Comparison of ENCODE assay signal across 8 cellular contexts in the genomic region with DNA sequence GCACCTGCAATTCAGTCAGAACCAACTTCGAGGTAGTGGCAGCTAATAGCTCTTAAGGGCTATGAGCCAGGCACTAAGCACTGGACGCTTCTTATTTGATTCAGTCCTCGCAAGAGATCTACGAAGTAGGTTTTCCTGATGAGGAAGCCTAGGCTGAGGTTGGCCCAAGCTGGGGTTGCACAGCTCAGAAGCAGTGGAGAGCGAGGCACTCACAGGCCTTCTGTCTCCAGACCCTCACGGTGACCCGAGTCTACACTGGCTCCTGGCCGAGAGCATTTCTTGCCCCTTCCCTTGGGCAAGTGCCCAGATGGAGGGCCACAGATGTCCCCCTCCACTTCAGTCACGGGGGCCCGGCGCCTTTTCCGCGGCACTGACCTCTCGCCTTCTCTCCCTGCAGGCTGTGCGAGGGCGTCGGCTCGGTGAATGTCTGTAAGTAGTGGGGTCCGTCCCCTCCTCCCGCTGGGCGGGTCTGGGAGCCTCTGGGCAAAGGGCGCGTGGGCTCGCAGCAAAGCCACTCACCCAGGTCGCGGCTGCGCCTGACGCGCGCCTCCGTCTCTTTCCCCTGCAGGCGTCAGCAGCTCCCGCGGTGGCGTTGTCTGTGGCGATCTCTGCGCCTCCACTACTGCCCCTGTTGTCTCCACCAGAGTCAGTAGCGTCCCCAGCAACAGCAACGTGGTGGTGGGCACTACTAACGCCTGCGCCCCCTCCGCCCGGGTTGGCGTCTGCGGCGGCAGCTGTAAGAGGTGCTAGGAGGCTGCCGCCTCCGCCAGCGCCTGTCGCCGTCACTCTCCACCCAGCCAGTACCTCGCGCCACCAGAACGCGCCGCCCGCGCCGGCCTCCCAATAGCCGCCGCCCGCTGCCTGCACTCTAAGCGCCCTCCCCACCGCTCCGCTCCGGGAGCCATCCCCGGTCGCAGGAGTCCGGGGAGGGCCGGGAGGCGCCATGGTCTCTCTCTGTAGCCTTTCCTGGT. TPM values are rescaled to one million over a fixed set of nuclear protein-coding genes. Genes with fewer than 3 reads are reported as not detected.
DNase-seq lines count a peak whose midpoint lies in the region; ATAC-seq, FAIRE-seq and TF ChIP-seq lines count a peak whose summit lies in the region.

No MANE protein-coding gene starts in this region.

- no peaks in the 10 kb centered on the region for H4K20me1 ChIP-seq in H1 (replicated peaks in 1 of 2; ENCODE audit: control insufficient read depth in 1 of 2, insufficient read depth in 2 of 2, low read length in 2 of 2)
- no peaks in the 10 kb centered on the region; the same call in 1 of the 2 replicates for H4K20me1 ChIP-seq in OCI-LY7 (ENCODE audit: insufficient read depth, low read length)

- 11% methylated on average over 66 of the region's 71 CpGs; no CpG with 5 or more reads in 1 of the 2 experiments for WGBS in H1 (ENCODE audit: extremely low coverage in 1 of 2, insufficient coverage in 1 of 2, insufficient read length in 1 of 2, insufficient replicate concordance in 2 of 2, low coverage in 1 of 2, low lambda C conversion rate in 2 of 2, missing lambda C conversion rate in 1 of 2), 2 experiments

- H3K36me3 ChIP-seq in H1 (ENCODE audit: control insufficient read depth in 2 of 4, insufficient read depth in 4 of 4, low read length in 3 of 4), result no peaks in the 10 kb centered on the region
- H3K36me3 ChIP-seq in OCI-LY7 (ENCODE audit: insufficient read depth, low read length), result no peaks in the 10 kb centered on the region

- no peak for ATAC-seq in HG03439 (IDR thresholded peaks at IDR 0.05; ENCODE audit: unreplicated experiment)

- no peaks in the 10 kb centered on the region for H3K9me2 ChIP-seq in OCI-LY7 (ENCODE audit: insufficient read depth, low read length)

- H3K14ac ChIP-seq in H1 (ENCODE audit: insufficient read length), result no peak overlapping the region

- H3K9ac ChIP-seq in H1 (replicated peaks in 1 of 4; ENCODE audit: extremely low read depth in 1 of 4, low read depth in 3 of 4, low read length in 3 of 4), result peak overlapping the region in 2 of 4 experiments; percentile 34 to 53; a peak in 2 of 7 replicates

- no peak for TF ChIP-seq EP300 in H1 (IDR thresholded peaks at IDR 0.05; ENCODE audit: borderline replicate concordance in 1 of 2, low read depth in 2 of 2, low read length in 2 of 2)

- peak overlapping the region; percentile 73; the same call in 1 of the 2 replicates for H3K18ac ChIP-seq in H1 (ENCODE audit: extremely low read depth, low read length)

- H3K79me2 ChIP-seq in H1 (ENCODE audit: control insufficient read depth in 1 of 2, insufficient read depth in 2 of 2, low read length in 2 of 2), result no peaks in the 10 kb centered on the region
- no peaks in the 10 kb centered on the region for H3K79me2 ChIP-seq in OCI-LY7 (ENCODE audit: insufficient read depth, low read depth, low read length)

- H3K4me2 ChIP-seq in H1 (ENCODE audit: insufficient read depth in 1 of 2, low read depth in 2 of 2, low read length in 2 of 2), result peak overlapping the region; percentile 68 to 97
- no peak overlapping the region for H3K4me2 ChIP-seq in OCI-LY7 (ENCODE audit: low read length)

- no peak overlapping the region for H3K27ac ChIP-seq in H1 (ENCODE audit: low read depth, low read length)
- no peak overlapping the region for H3K27ac ChIP-seq in OCI-LY7 (ENCODE audit: low read depth, low read length, poor library complexity, severe bottlenecking)

- peaks cover 0 to 4% (median 0%) of the 10 kb centered on the region in 4 experiments; a peak in 1 of 7 replicates for H3K4me1 ChIP-seq in H1 (replicated peaks in 1 of 4; ENCODE audit: control insufficient read depth in 3 of 4, insufficient read depth in 4 of 4, low read length in 3 of 4)
- H3K4me1 ChIP-seq in OCI-LY7 (ENCODE audit: insufficient read depth, low read length, poor library complexity, severe bottlenecking), result peaks cover 7% of the 10 kb centered on the region

- no peak overlapping the region for H2BK5ac ChIP-seq in H1 (ENCODE audit: low read depth, low read length)

- BruUV-seq in OCI-LY7 (replicated peaks; lab: Mats Ljungman, UMichigan), result no TSS peak

- H4K5ac ChIP-seq in H1 (ENCODE audit: insufficient read length, low read depth, low read length), result peak overlapping the region; percentile 12

- H2BK15ac ChIP-seq in H1 (ENCODE audit: low read length), result peak overlapping the region; percentile 88; the same call in 1 of the 2 replicates

- no peaks in the 10 kb centered on the region for H3K9me3 ChIP-seq in H1 (ENCODE audit: insufficient read depth in 2 of 2, low read depth in 1 of 2, low read length in 1 of 2)
- H3K9me3 ChIP-seq in OCI-LY7 (ENCODE audit: low read length), result no peaks in the 10 kb centered on the region

- H2BK12ac ChIP-seq in H1 (ENCODE audit: low read depth, low read length), result peak overlapping the region; percentile 68; the same call in 1 of the 2 replicates

- H3K56ac ChIP-seq in H1 (replicated peaks; ENCODE audit: insufficient read length, low read depth, low read length), result peak overlapping the region; percentile 27

- H3K79me1 ChIP-seq in H1 (ENCODE audit: low read depth, low read length), result no peaks in the 10 kb centered on the region

- DNase-seq in AML-193 (lab: John Stamatoyannopoulos, UW) (peak; percentile 7 to 40), HT-29 (ENCODE audit: low spot score) (peak; percentile 80), H1 (ENCODE audit: low read depth in 1 of 2, low spot score in 2 of 2) (peak; percentile 23 to 83), medulla oblongata (ENCODE audit: extremely low spot score) (peak; percentile 46), OCI-LY7 (ENCODE audit: low spot score) (no peak)
- DNase-seq in stimulated activated CD8-positive, alpha-beta memory T cell treated with anti-CD3 and anti-CD28 coated beads, Interleukin-7, amount 100 ng/mL, for 48 hours (ENCODE audit: extremely low read depth in 1 of 2, low read depth in 1 of 2), result peak; percentile 18 to 33

- H3K23ac ChIP-seq in H1 (ENCODE audit: insufficient read length), result no peak overlapping the region

- FAIRE-seq in H1 (lab: Jason Lieb, UNC), result no peak

- intact Hi-C loops in OCI-LY7 (cut with micrococcal nuclease; ENCODE audit: unreplicated experiment), result no loop called here

- POLR2A ChIA-PET in H1 (lab: Charles Lee; ENCODE audit: partially characterized antibody), result interaction anchor here (0.8 to 1.3 kb wide), 3 partner anchors 13 to 86 kb away, joined by 3 read pairs; a partner anchor contains a TSS
- POLR2A ChIA-PET in OCI-LY7 (lab: Charles Lee), result interaction anchor here (0.6 kb wide), 1 partner anchor 586 kb away, joined by 3 read pairs; no protein-coding TSS in a partner anchor

- no peak overlapping the region for H2BK120ac ChIP-seq in H1 (replicated peaks; ENCODE audit: low read depth, low read length)

- TF ChIP-seq POLR2A in H1 (IDR thresholded peaks at IDR 0.05; ENCODE audit: control extremely low read depth in 1 of 2, low read depth in 2 of 2, low read length in 2 of 2), result no peak

- H4K8ac ChIP-seq in H1 (ENCODE audit: extremely low read depth, insufficient read depth, low read length), result peak overlapping the region; percentile 53

- TF ChIP-seq CTCF in WI38 (IDR thresholded peaks at IDR 0.05; ENCODE audit: low read depth, low read length), result no peak
- TF ChIP-seq CTCF in H1 (IDR thresholded peaks at IDR 0.05; ENCODE audit: control extremely low read depth in 1 of 3, insufficient read depth in 1 of 3, low read depth in 1 of 3, low read length in 3 of 3), result peak in 2 of 3 experiments; percentile 14 to 24; a peak in 2 of 4 replicates
- no peak for TF ChIP-seq CTCF in OCI-LY7 (conservative IDR thresholded peaks at IDR 0.05; ENCODE audit: low read length)

- H2BK20ac ChIP-seq in H1 (ENCODE audit: low read length), result peak overlapping the region; percentile 72; the same call in 1 of the 2 replicates

- H2AFZ ChIP-seq in H1 (ENCODE audit: low read length) (peak overlapping the region; percentile 98), OCI-LY7 (ENCODE audit: low read length) (no peak overlapping the region)

- peaks cover 10% of the 10 kb centered on the region; the same call in 1 of the 2 replicates for H3K23me2 ChIP-seq in H1 (ENCODE audit: low read depth, low read length)

- H2AK5ac ChIP-seq in H1 (ENCODE audit: low read depth, low read length), result 0 out of 2 replicates have a peak overlapping the region, but pooled peaks have one; percentile 5

- peaks cover 21 to 47% (median 36%) of the 10 kb centered on the region in 4 experiments for H3K27me3 ChIP-seq in H1 (replicated peaks in 1 of 4; ENCODE audit: control insufficient read depth in 3 of 4, extremely low read depth in 1 of 4, insufficient read depth in 3 of 4, low read length in 3 of 4)

- H3K4me3 ChIP-seq in WI38 (ENCODE audit: low read depth, low read length) (peak overlapping the region; percentile 43; the same call in 1 of the 2 replicates), H1 (ENCODE audit: extremely low read depth in 1 of 4, insufficient read depth in 2 of 4, low read depth in 3 of 4, low read length in 4 of 4) (peak overlapping the region; percentile 39 to 67 (median 61)), OCI-LY7 (ENCODE audit: low read depth, low read length, poor library complexity, severe bottlenecking) (no peak overlapping the region)

- H3K4ac ChIP-seq in H1 (replicated peaks; ENCODE audit: insufficient read length, low read depth, low read length), result no peak overlapping the region

- CTCF ChIA-PET in H1 (lab: Charles Lee; ENCODE audit: partially characterized antibody) (interaction anchor here (1.0 to 13.1 kb wide), 34 partner anchors 11 to 249 kb away, joined by 3 to 353 read pairs (median 5); a partner anchor contains a TSS), OCI-LY7 (lab: Charles Lee; ENCODE audit: unreplicated experiment) (no interaction called here)

- no peak overlapping the region for H4K91ac ChIP-seq in H1 (replicated peaks; ENCODE audit: insufficient read length, low read length)

- TF ChIP-seq RAD21 in H1 (IDR thresholded peaks at IDR 0.05 in 1 of 2, conservative IDR thresholded peaks at IDR 0.05 in 1 of 2; ENCODE audit: low read depth in 2 of 2, low read length in 2 of 2), result peak in 1 of 2 experiments; percentile 15; a peak in 1 of 4 replicates

RNA-seq across cellular contexts. Expression of a gene that starts 13.1 kb away (rescaled TPM):
- total RNA-seq in HT-29 (2014; rRNA removed; shearing (Covaris generic)), result 0.10 and 0.94 TPM in 2 replicates
- total RNA-seq in H1 (2021; fragmentation: NEBNext Ultra II Directional; extraction: Animal tissue kit (Norgen Biotek cat#: 25700)), result not detected in 2 replicates
- polyA plus RNA-seq in H1 (2011; rRNA removed), result not detected in 2 replicates
- not detected for polyA plus RNA-seq in H1 (2011; cell fraction: cytosol; rRNA removed)
- not detected for polyA plus RNA-seq in H1 (2011; cell fraction: nucleus; rRNA removed)
- polyA plus RNA-seq in H1 (2012, experiment 1 of 2), result not detected in 4 replicates
- polyA plus RNA-seq in H1 (2012, experiment 2 of 2), result not detected
- polyA plus RNA-seq in H1 (2013, experiment 1 of 2), result not detected
- not detected for polyA plus RNA-seq in H1 (2013, experiment 2 of 2)
- polyA minus RNA-seq in H1 (2011; rRNA and poly(A)+ RNA removed), result not detected in 2 replicates
- polyA minus RNA-seq in H1 (2011; cell fraction: cytosol; rRNA and poly(A)+ RNA removed), result not detected
- polyA minus RNA-seq in H1 (2011; cell fraction: nucleus; rRNA and poly(A)+ RNA removed), result not detected
- total RNA-seq in OCI-LY7 (2014; rRNA removed; shearing (Covaris generic)), result not detected in 2 replicates
- total RNA-seq in OCI-LY7 (2022), result not detected in 2 replicates

RNA-seq across cellular contexts. Expression of a gene that starts 16.8 kb away (rescaled TPM):
- 0.21 TPM in 1 of 2 replicates, not detected in the other for total RNA-seq in HT-29 (2014; rRNA removed; shearing (Covaris generic))
- not detected in 2 replicates for total RNA-seq in H1 (2021; fragmentation: NEBNext Ultra II Directional; extraction: Animal tissue kit (Norgen Biotek cat#: 25700))
- not detected in 2 replicates for polyA plus RNA-seq in H1 (2011; rRNA removed)
- not detected for polyA plus RNA-seq in H1 (2011; cell fraction: cytosol; rRNA removed)
- polyA plus RNA-seq in H1 (2011; cell fraction: nucleus; rRNA removed), result 0.09 TPM
- not detected in 4 replicates for polyA plus RNA-seq in H1 (2012, experiment 1 of 2)
- polyA plus RNA-seq in H1 (2012, experiment 2 of 2), result not detected
- not detected for polyA plus RNA-seq in H1 (2013, experiment 1 of 2)
- polyA plus RNA-seq in H1 (2013, experiment 2 of 2), result not detected
- not detected in 2 replicates for polyA minus RNA-seq in H1 (2011; rRNA and poly(A)+ RNA removed)
- not detected for polyA minus RNA-seq in H1 (2011; cell fraction: cytosol; rRNA and poly(A)+ RNA removed)
- polyA minus RNA-seq in H1 (2011; cell fraction: nucleus; rRNA and poly(A)+ RNA removed), result not detected
- total RNA-seq in OCI-LY7 (2014; rRNA removed; shearing (Covaris generic)), result not detected in 2 replicates
- not detected in 2 replicates for total RNA-seq in OCI-LY7 (2022)

RNA-seq across cellular contexts. Expression of a gene that starts 33.7 kb away (rescaled TPM):
- 0.13 and 0.81 TPM in 2 replicates for total RNA-seq in HT-29 (2014; rRNA removed; shearing (Covaris generic))
- total RNA-seq in H1 (2021; fragmentation: NEBNext Ultra II Directional; extraction: Animal tissue kit (Norgen Biotek cat#: 25700)), result 0.15 TPM in 1 of 2 replicates, not detected in the other
- polyA plus RNA-seq in H1 (2011; rRNA removed), result 0.09 and 0.12 TPM in 2 replicates
- not detected for polyA plus RNA-seq in H1 (2011; cell fraction: cytosol; rRNA removed)
- 0.14 TPM for polyA plus RNA-seq in H1 (2011; cell fraction: nucleus; rRNA removed)
- not detected in 4 replicates for polyA plus RNA-seq in H1 (2012, experiment 1 of 2)
- not detected for polyA plus RNA-seq in H1 (2012, experiment 2 of 2)
- polyA plus RNA-seq in H1 (2013, experiment 1 of 2), result 0.06 TPM
- 0.09 TPM for polyA plus RNA-seq in H1 (2013, experiment 2 of 2)
- not detected in 2 replicates for polyA minus RNA-seq in H1 (2011; rRNA and poly(A)+ RNA removed)
- not detected for polyA minus RNA-seq in H1 (2011; cell fraction: cytosol; rRNA and poly(A)+ RNA removed)
- not detected for polyA minus RNA-seq in H1 (2011; cell fraction: nucleus; rRNA and poly(A)+ RNA removed)
- total RNA-seq in OCI-LY7 (2014; rRNA removed; shearing (Covaris generic)), result not detected in 2 replicates
- not detected in 2 replicates for total RNA-seq in OCI-LY7 (2022)

RNA-seq across cellular contexts. Expression of a gene that starts 59.2 kb away (rescaled TPM):
- total RNA-seq in HT-29 (2014; rRNA removed; shearing (Covaris generic)), result not detected in 2 replicates
- not detected in 2 replicates for total RNA-seq in H1 (2021; fragmentation: NEBNext Ultra II Directional; extraction: Animal tissue kit (Norgen Biotek cat#: 25700))
- polyA plus RNA-seq in H1 (2011; rRNA removed), result not detected in 2 replicates
- not detected for polyA plus RNA-seq in H1 (2011; cell fraction: cytosol; rRNA removed)
- polyA plus RNA-seq in H1 (2011; cell fraction: nucleus; rRNA removed), result not detected
- polyA plus RNA-seq in H1 (2012, experiment 1 of 2), result not detected in 4 replicates
- not detected for polyA plus RNA-seq in H1 (2012, experiment 2 of 2)
- not detected for polyA plus RNA-seq in H1 (2013, experiment 1 of 2)
- polyA plus RNA-seq in H1 (2013, experiment 2 of 2), result not detected
- polyA minus RNA-seq in H1 (2011; rRNA and poly(A)+ RNA removed), result not detected in 2 replicates
- polyA minus RNA-seq in H1 (2011; cell fraction: cytosol; rRNA and poly(A)+ RNA removed), result not detected
- polyA minus RNA-seq in H1 (2011; cell fraction: nucleus; rRNA and poly(A)+ RNA removed), result not detected
- not detected in 2 replicates for total RNA-seq in OCI-LY7 (2014; rRNA removed; shearing (Covaris generic))
- not detected in 2 replicates for total RNA-seq in OCI-LY7 (2022)

Comparison
In these comparisons a context has a peak if more than half of its experiments do, and no peak if none do; other contexts are left out.
1. CTCF ChIP-seq: peak in H1 (2 of 3); none in WI38 (single experiment) and OCI-LY7 (single experiment).